Comparison of ENCODE assay signal across 26 cellular contexts in the genomic region with DNA sequence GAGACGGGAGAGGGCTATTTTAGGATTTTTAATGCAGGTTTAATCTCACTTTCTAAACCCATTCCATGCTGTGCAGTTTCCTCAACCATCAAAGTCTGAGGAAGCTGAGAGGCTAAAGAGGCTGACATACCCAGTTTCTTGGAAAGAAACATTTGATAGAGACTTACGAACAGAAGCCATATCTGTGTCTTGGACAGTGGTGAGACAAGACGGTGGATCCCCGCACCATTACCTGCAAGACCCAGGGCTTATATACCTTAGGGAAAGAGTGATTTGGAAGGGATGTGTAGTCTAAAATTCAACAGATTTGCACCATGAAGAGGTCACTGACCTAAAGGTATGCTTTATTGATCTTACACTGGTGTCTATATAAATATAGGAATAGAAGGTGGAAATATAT.
"Had no signal": no experiment of that assay in that cellular context is flagged by ENCODE, and none has a peak within 500 bp of the region (broad histone marks: within the 10 kb centered on the region; RNA-seq: fewer than 3 reads in every experiment).

No MANE protein-coding gene starts in this region.

- H3K4me3 ChIP-seq: esophagus squamous epithelium, gastrocnemius medialis, heart right ventricle, left lung, lower lobe of right lung, mucosa of descending colon had no signal

- H3K27ac ChIP-seq: epithelial cell of prostate, esophagus squamous epithelium, gastrocnemius medialis, heart right ventricle, left lung, lower lobe of right lung had no signal

- DNase-seq: cortex of kidney; effector CD8-positive, alpha-beta T cell; effector memory CD8-positive, alpha-beta T cell; endodermal cell; erythroblast; esophagus squamous epithelium; foreskin fibroblast; foreskin melanocyte; gastrocnemius medialis; glutamatergic neuron; head of caudate nucleus; heart right ventricle; hippocampal formation; left cardiac atrium; left lung; left ventricle myocardium superior; lower lobe of right lung; mesenchymal stem cell; mucosa of descending colon; naive B cell; naive thymus-derived CD8-positive, alpha-beta T cell had no signal

- H3K9me3 ChIP-seq: esophagus squamous epithelium, gastrocnemius medialis, left lung, lower lobe of right lung had no signal

- FAIRE-seq: endometrium, islet of Langerhans, keratinocyte had no signal

- H3K36me3 ChIP-seq: gastrocnemius medialis had no signal

- H3K4me1 ChIP-seq: esophagus squamous epithelium, gastrocnemius medialis, heart right ventricle, left lung, lower lobe of right lung had no signal

- ATAC-seq: effector memory CD8-positive, alpha-beta T cell; esophagus mucosa; gastrocnemius medialis; heart right ventricle; left cardiac atrium; left lung; left ventricle myocardium superior; lower lobe of right lung; mucosa of descending colon; naive thymus-derived CD8-positive, alpha-beta T cell had no signal
